1 cellular context compared by ENCODE assay signal in genomic region chr1:171963762-171964161, GRCh38.
TF ChIP-seq lines count a peak whose summit lies in the region.

No MANE protein-coding gene starts in this region.

TF ChIP-seq in GM23338, 12 proteins besides CTCF, POLR2A, EP300 and RAD21 (continued from another document):
- TF ChIP-seq ZNF462 (CRISPR knock-in tag; IDR thresholded peaks at IDR 0.05) (no peak), EZH2phosphoT487 (IDR thresholded peaks at IDR 0.05; ENCODE audit: unreplicated experiment) (no peak), EZH2 (IDR thresholded peaks at IDR 0.05; ENCODE audit: low read depth, unreplicated experiment) (no peak)
